28 cellular contexts compared by ENCODE assay signal in genomic region chr1:21271550-21271949, GRCh38. TPM values are rescaled to one million over a fixed set of nuclear protein-coding genes. Genes with fewer than 3 reads are reported as not detected.
DNase-seq lines count a peak whose midpoint lies in the region; ATAC-seq and TF ChIP-seq lines count a peak whose summit lies in the region.
"Had no signal": no experiment of that assay in that cellular context is flagged by ENCODE, and none has a peak within 500 bp of the region (broad histone marks: within the 10 kb centered on the region; RNA-seq: fewer than 3 reads in every experiment).

No MANE protein-coding gene starts in this region.

- H3K4me3 Mint-ChIP-seq in activated CD4-positive, alpha-beta T cell treated with anti-CD3 and anti-CD28 coated beads for 36 hours, result no peak overlapping the region
- H3K4me3 Mint-ChIP-seq in activated CD4-positive, alpha-beta T cell treated with anti-CD3 and anti-CD28 coated beads, Interleukin-2, amount 10 ng/mL, durations not matched to agents 24 days and 14 days, result no peak overlapping the region
- H3K4me3 Mint-ChIP-seq in endothelial cell (ENCODE audit: unreplicated experiment) (peak overlapping the region; percentile 15), progenitor cell of endocrine pancreas (ENCODE audit: low read depth) (no peak overlapping the region)
- H3K4me3 Mint-ChIP-seq: activated CD8-positive, alpha-beta memory T cell treated with anti-CD3 and anti-CD28 coated beads, Interleukin-2, amount 10 ng/mL, durations not matched to agents 7 days and 5 days; HFFc6; memory B cell; naive B cell had no signal

- CTCF ChIA-PET in activated CD4-positive, alpha-beta T cell treated with anti-CD3 and anti-CD28 coated beads for 36 hours (lab: Charles Lee), result interaction anchor here (0.6 to 6.9 kb wide), 18 partner anchors 10 to 539 kb away, joined by 3 to 77 read pairs (median 12); partner anchors contain the start of genes ECE1 and SH2D5

- H3K9me3 Mint-ChIP-seq in activated CD4-positive, alpha-beta T cell treated with anti-CD3 and anti-CD28 coated beads for 36 hours (ENCODE audit: low read depth), result no peaks in the 10 kb centered on the region
- no peaks in the 10 kb centered on the region for H3K9me3 Mint-ChIP-seq in activated CD4-positive, alpha-beta T cell treated with anti-CD3 and anti-CD28 coated beads, Interleukin-2, amount 10 ng/mL, durations not matched to agents 24 days and 14 days
- H3K9me3 Mint-ChIP-seq in endothelial cell (ENCODE audit: unreplicated experiment) (no peaks in the 10 kb centered on the region), progenitor cell of endocrine pancreas (ENCODE audit: low read depth) (peaks cover 2% of the 10 kb centered on the region)
- H3K9me3 Mint-ChIP-seq: HFFc6, memory B cell, naive B cell had no signal

- no peaks in the 10 kb centered on the region for H3K27me3 ChIP-seq in dorsolateral prefrontal cortex
- H3K27me3 ChIP-seq: BE2C, gastrocnemius medialis had no signal

- no peak for DNase-seq in activated CD4-positive, alpha-beta T cell treated with anti-CD3 and anti-CD28 coated beads for 36 hours
- DNase-seq in activated CD4-positive, alpha-beta T cell treated with anti-CD3 and anti-CD28 coated beads, Interleukin-2, amount 10 ng/mL, durations not matched to agents 24 days and 14 days, result no peak
- DNase-seq in NCI-H82 (lab: John Stamatoyannopoulos, UW) (peak; percentile 74), endothelial cell (ENCODE audit: low spot score) (no peak), progenitor cell of endocrine pancreas (ENCODE audit: low spot score, unreplicated experiment) (no peak), dorsolateral prefrontal cortex (no peak)
- no peak for DNase-seq in activated effector memory CD4-positive, alpha-beta T cell treated with anti-CD3 and anti-CD28 coated beads, Interleukin-2, amount 50 U/mL, for 16 hours
- DNase-seq: activated CD4-positive, CD25-positive, alpha-beta regulatory T cell treated with anti-CD3 and anti-CD28 coated beads, Interleukin-2, amount 50 U/mL, for 72 hours; activated CD8-positive, alpha-beta memory T cell treated with anti-CD3 and anti-CD28 coated beads, Interleukin-2, amount 10 ng/mL, durations not matched to agents 7 days and 5 days; activated gamma-delta T cell treated with Interleukin-2 at 50 U/mL for 16 hours; BE2C; effector CD8-positive, alpha-beta T cell; gastrocnemius medialis; HFFc6; kidney; naive B cell; NCI-H1417 treated with DMSO at 0.1 percent for 48 hours; NCI-H510A treated with DMSO at 0.1 percent for 48 hours; RPMI8226; stimulated activated CD4-positive, alpha-beta T cell treated with anti-CD3 and anti-CD28 coated beads, Interleukin-1b, Interleukin-23, amount 100 ng/mL, for 48 hours; stimulated activated naive CD4-positive, alpha-beta T cell; trophoblast cell had no signal

- no peak overlapping the region for H3K4me3 ChIP-seq in dorsolateral prefrontal cortex
- H3K4me3 ChIP-seq: gastrocnemius medialis, SK-N-MC had no signal

- peaks cover 35% of the 10 kb centered on the region for H3K4me1 Mint-ChIP-seq in activated CD4-positive, alpha-beta T cell treated with anti-CD3 and anti-CD28 coated beads for 36 hours
- H3K4me1 Mint-ChIP-seq in activated CD4-positive, alpha-beta T cell treated with anti-CD3 and anti-CD28 coated beads, Interleukin-2, amount 10 ng/mL, durations not matched to agents 24 days and 14 days, result peaks cover 17% of the 10 kb centered on the region
- H3K4me1 Mint-ChIP-seq in endothelial cell (ENCODE audit: unreplicated experiment), result peaks cover 43% of the 10 kb centered on the region
- peaks cover 45% of the 10 kb centered on the region for H3K4me1 Mint-ChIP-seq in progenitor cell of endocrine pancreas (ENCODE audit: low read depth)

- TF ChIP-seq CTCF in endothelial cell (IDR thresholded peaks at IDR 0.05; ENCODE audit: unreplicated experiment) (no peak), progenitor cell of endocrine pancreas (IDR thresholded peaks at IDR 0.05; ENCODE audit: unreplicated experiment) (no peak), dorsolateral prefrontal cortex (IDR thresholded peaks at IDR 0.05 in 54 of 56, conservative IDR thresholded peaks at IDR 0.05 in 2 of 56; ENCODE audit: low read depth in 1 of 56, partially characterized antibody in 56 of 56) (no peak)

- intact Hi-C loops in activated CD4-positive, alpha-beta T cell treated with anti-CD3 and anti-CD28 coated beads for 36 hours (cut with DNase I, micrococcal nuclease), result no loop called here
- intact Hi-C loops in activated CD4-positive, alpha-beta T cell treated with anti-CD3 and anti-CD28 coated beads, Interleukin-2, amount 10 ng/mL, durations not matched to agents 24 days and 14 days (cut with micrococcal nuclease), result no loop called here
- intact Hi-C loops in dorsolateral prefrontal cortex (cut with DNase I), result no loop called here

- no peak for ATAC-seq in activated CD4-positive, alpha-beta T cell treated with anti-CD3 and anti-CD28 coated beads for 36 hours
- ATAC-seq in HG02973 (IDR thresholded peaks at IDR 0.05; ENCODE audit: unreplicated experiment), result no peak
- ATAC-seq: activated CD8-positive, alpha-beta memory T cell treated with anti-CD3 and anti-CD28 coated beads, Interleukin-2, amount 10 ng/mL, durations not matched to agents 7 days and 5 days; esophagus mucosa; gastrocnemius medialis had no signal

- peaks cover 76% of the 10 kb centered on the region for H3K36me3 Mint-ChIP-seq in activated CD4-positive, alpha-beta T cell treated with anti-CD3 and anti-CD28 coated beads for 36 hours (ENCODE audit: low read depth)
- H3K36me3 Mint-ChIP-seq in activated CD4-positive, alpha-beta T cell treated with anti-CD3 and anti-CD28 coated beads, Interleukin-2, amount 10 ng/mL, durations not matched to agents 24 days and 14 days (ENCODE audit: low read depth), result peaks cover 72% of the 10 kb centered on the region
- peaks cover 57% of the 10 kb centered on the region for H3K36me3 Mint-ChIP-seq in endothelial cell (ENCODE audit: low read depth, unreplicated experiment)
- peaks cover 39% of the 10 kb centered on the region for H3K36me3 Mint-ChIP-seq in progenitor cell of endocrine pancreas (ENCODE audit: insufficient read depth)

- H3K27ac Mint-ChIP-seq in activated CD4-positive, alpha-beta T cell treated with anti-CD3 and anti-CD28 coated beads for 36 hours, result peak overlapping the region; percentile 47
- H3K27ac Mint-ChIP-seq in activated CD4-positive, alpha-beta T cell treated with anti-CD3 and anti-CD28 coated beads, Interleukin-2, amount 10 ng/mL, durations not matched to agents 24 days and 14 days, result no peak overlapping the region
- H3K27ac Mint-ChIP-seq in endothelial cell (ENCODE audit: unreplicated experiment), result no peak overlapping the region
- H3K27ac Mint-ChIP-seq in progenitor cell of endocrine pancreas, result peak overlapping the region; percentile 94
- H3K27ac Mint-ChIP-seq: activated CD8-positive, alpha-beta memory T cell treated with anti-CD3 and anti-CD28 coated beads, Interleukin-2, amount 10 ng/mL, durations not matched to agents 7 days and 5 days; HFFc6; memory B cell had no signal

- POLR2A ChIA-PET in activated CD4-positive, alpha-beta T cell treated with anti-CD3 and anti-CD28 coated beads for 36 hours (lab: Charles Lee), result no interaction called here

- H3K27ac ChIP-seq in dorsolateral prefrontal cortex, result no peak overlapping the region
- H3K27ac ChIP-seq: gastrocnemius medialis, HL-60, parathyroid adenoma, SK-N-MC had no signal

- H3K27me3 Mint-ChIP-seq in activated CD4-positive, alpha-beta T cell treated with anti-CD3 and anti-CD28 coated beads for 36 hours, result no peaks in the 10 kb centered on the region
- H3K27me3 Mint-ChIP-seq in activated CD4-positive, alpha-beta T cell treated with anti-CD3 and anti-CD28 coated beads, Interleukin-2, amount 10 ng/mL, durations not matched to agents 24 days and 14 days, result no peaks in the 10 kb centered on the region
- H3K27me3 Mint-ChIP-seq in endothelial cell (ENCODE audit: unreplicated experiment) (peaks cover 9% of the 10 kb centered on the region), progenitor cell of endocrine pancreas (no peaks in the 10 kb centered on the region)
- H3K27me3 Mint-ChIP-seq: activated CD8-positive, alpha-beta memory T cell treated with anti-CD3 and anti-CD28 coated beads, Interleukin-2, amount 10 ng/mL, durations not matched to agents 7 days and 5 days; memory B cell; naive B cell had no signal

RNA-seq across cellular contexts. Expression of gene ECE1, which starts 18.7 kb away (rescaled TPM):
- total RNA-seq in activated CD4-positive, alpha-beta T cell treated with anti-CD3 and anti-CD28 coated beads for 36 hours, result 100 to 1,000 TPM; 130 to 162 TPM
- 133 and 134 TPM in 2 replicates for total RNA-seq in activated CD4-positive, alpha-beta T cell treated with anti-CD3 and anti-CD28 coated beads, Interleukin-2, amount 10 ng/mL, durations not matched to agents 24 days and 14 days
- total RNA-seq in endothelial cell (ENCODE audit: unreplicated experiment) (328 TPM), progenitor cell of endocrine pancreas (200 and 217 TPM in 2 replicates), dorsolateral prefrontal cortex (100 to 1,000 TPM in 2 of 120 experiments, 10 to 100 TPM in 118; 38.8 to 122 (median 62.6) TPM)

Comparison
In these comparisons a context has a peak if more than half of its experiments do, and no peak if none do; other contexts are left out.
1. H3K27ac Mint-ChIP-seq: peak in activated CD4-positive, alpha-beta T cell treated with anti-CD3 and anti-CD28 coated beads for 36 hours (single experiment) and progenitor cell of endocrine pancreas (single experiment); none in activated CD4-positive, alpha-beta T cell treated with anti-CD3 and anti-CD28 coated beads, Interleukin-2, amount 10 ng/mL, durations not matched to agents 24 days and 14 days (single experiment) and endothelial cell (single experiment).